Comparison of ENCODE assay signal across 15 cellular contexts in the genomic region with DNA sequence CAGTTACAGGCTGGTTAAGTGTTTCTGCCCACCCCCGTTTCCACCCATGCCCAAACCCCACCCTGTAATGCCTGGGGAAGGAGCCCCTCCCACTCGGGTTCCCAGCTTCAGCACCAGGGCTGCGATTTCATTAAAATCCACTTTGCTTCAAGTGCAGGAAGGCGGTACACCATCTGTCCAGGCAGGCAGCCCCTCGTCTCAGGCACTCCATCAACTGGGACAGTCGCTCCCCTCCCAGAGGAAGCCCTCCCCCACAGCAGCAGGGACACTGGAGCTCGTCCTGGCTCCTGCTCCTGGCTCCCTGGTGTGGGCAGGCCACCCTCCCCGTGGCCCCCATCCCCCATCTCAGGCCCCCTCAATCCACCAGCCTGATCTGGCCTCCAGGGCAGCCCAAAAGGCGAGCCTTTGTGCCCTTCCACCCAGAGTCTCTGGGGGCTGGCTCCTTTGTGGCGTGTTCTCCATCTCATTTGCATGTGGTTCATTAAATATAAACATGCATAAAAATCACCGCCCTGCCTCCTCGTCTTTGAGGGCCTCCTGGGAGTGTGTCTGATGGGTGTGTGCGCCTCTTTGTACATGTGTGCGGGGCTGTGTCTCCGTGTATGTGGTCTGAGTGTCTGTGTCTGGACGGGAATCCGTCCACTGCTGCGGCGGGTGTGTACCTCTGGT. TPM values are rescaled to one million over a fixed set of nuclear protein-coding genes. Genes with fewer than 3 reads are reported as not detected.
DNase-seq lines count a peak whose midpoint lies in the region; ATAC-seq lines count a peak whose summit lies in the region.
"Had no signal": no experiment of that assay in that cellular context is flagged by ENCODE, and none has a peak within 500 bp of the region (broad histone marks: within the 10 kb centered on the region; RNA-seq: fewer than 3 reads in every experiment).

No MANE protein-coding gene starts in this region.

- no peak overlapping the region for H3K23ac ChIP-seq in mesendoderm (ENCODE audit: low read length)

- H3K79me2 ChIP-seq in mesendoderm (ENCODE audit: control insufficient read depth, insufficient read depth, low read length), result peaks cover 8% of the 10 kb centered on the region

- H2BK5ac ChIP-seq in mesendoderm (ENCODE audit: low read length), result no peak overlapping the region

- H3K4me1 ChIP-seq in BLaER1 treated with 17β-estradiol and CSF1 and Interleukin-3, amounts not matched to agents 10 nM and 100 nM, result peaks cover 24 to 77% (median 59%) of the 10 kb centered on the region in 10 experiments; a peak in 19 of 20 replicates
- H3K4me1 ChIP-seq in NT2/D1 (ENCODE audit: insufficient read depth, insufficient read length) (peaks cover 51% of the 10 kb centered on the region), mesendoderm (ENCODE audit: control insufficient read depth, low read depth, low read length) (peaks cover 25% of the 10 kb centered on the region)
- H3K4me1 ChIP-seq: gastroesophageal sphincter had no signal

- H4K20me1 ChIP-seq in BLaER1 treated with 17β-estradiol and CSF1 and Interleukin-3, amounts not matched to agents 10 nM and 100 nM, result peaks cover 0 to 21% (median 0%) of the 10 kb centered on the region in 11 experiments; a peak in 3 of 22 replicates

- no CpG with 5 or more reads among the region's 19 CpGs for WGBS in mesendoderm (ENCODE audit: extremely low coverage, insufficient coverage, low lambda C conversion rate)

- H3K36me3 ChIP-seq in BLaER1 treated with 17β-estradiol and CSF1 and Interleukin-3, amounts not matched to agents 10 nM and 100 nM, result no peaks in the 10 kb centered on the region
- H3K36me3 ChIP-seq in NT2/D1 (ENCODE audit: insufficient read depth, insufficient read length, low read length), result peaks cover 32% of the 10 kb centered on the region
- peaks cover 1% of the 10 kb centered on the region for H3K36me3 ChIP-seq in mesendoderm (ENCODE audit: control insufficient read depth, insufficient read depth, low read length)
- H3K36me3 ChIP-seq: gastroesophageal sphincter had no signal

- peak; percentile 85 for DNase-seq in NAMALWA (ENCODE audit: low spot score)
- no peak for DNase-seq in NT2/D1 (ENCODE audit: low read depth, low spot score)
- no peak for DNase-seq in mesendoderm
- no peak for DNase-seq in NK-92 (lab: John Stamatoyannopoulos, UW; ENCODE audit: unreplicated experiment)
- DNase-seq in stimulated activated naive CD8-positive, alpha-beta T cell treated with anti-CD3 and anti-CD28 coated beads, Interleukin-15, Interleukin-2, amounts not matched to agents 100 U/mL and 50 U/mL, for 24 hours, result no peak
- DNase-seq in DMS153 treated with DMSO at 0.1 percent for 48 hours (lab: John Stamatoyannopoulos, UW; ENCODE audit: unreplicated experiment), result no peak
- DNase-seq in left cardiac atrium, result no peak
- DNase-seq: amniotic stem cell; mucosa of descending colon; NCI-H774; SHP77 treated with DMSO at 0.1 percent for 48 hours; stimulated activated CD4-positive, alpha-beta T cell treated with anti-CD3 and anti-CD28 coated beads, Interleukin-12 subunit alpha, Interleukin-12 subunit beta, amount 100 ng/mL, for 4 hours; substantia nigra had no signal

- H4K8ac ChIP-seq in mesendoderm (ENCODE audit: low read depth, low read length), result no peak overlapping the region

- no peak overlapping the region for H2BK120ac ChIP-seq in mesendoderm (ENCODE audit: low read depth, low read length)

- ATAC-seq in stimulated activated naive CD8-positive, alpha-beta T cell treated with anti-CD3 and anti-CD28 coated beads, Interleukin-15, Interleukin-2, amounts not matched to agents 100 U/mL and 50 U/mL, for 24 hours, result no peak
- no peak for ATAC-seq in left cardiac atrium
- ATAC-seq: gastroesophageal sphincter, mucosa of descending colon had no signal

- H3K27me3 ChIP-seq in BLaER1 treated with 17β-estradiol and CSF1 and Interleukin-3, amounts not matched to agents 10 nM and 100 nM, result peaks cover 0 to 6% (median 0%) of the 10 kb centered on the region in 11 experiments; a peak in 1 of 22 replicates
- no peaks in the 10 kb centered on the region for H3K27me3 ChIP-seq in NT2/D1 (ENCODE audit: insufficient read depth, insufficient read length)
- no peaks in the 10 kb centered on the region for H3K27me3 ChIP-seq in mesendoderm (ENCODE audit: insufficient read depth, low read length, poor library complexity)

- peak overlapping the region in 5 of 11 experiments; percentile 11 to 53 (median 37); a peak in 6 of 22 replicates for H3K9ac ChIP-seq in BLaER1 treated with 17β-estradiol and CSF1 and Interleukin-3, amounts not matched to agents 10 nM and 100 nM
- H3K9ac ChIP-seq in NT2/D1 (ENCODE audit: insufficient read length, low read depth), result peak overlapping the region; percentile 5
- H3K9ac ChIP-seq in mesendoderm (ENCODE audit: low read length), result peak overlapping the region; percentile 29

- peaks cover 14% of the 10 kb centered on the region for H3K79me1 ChIP-seq in mesendoderm (ENCODE audit: low read length)

- no peak overlapping the region for H2AK5ac ChIP-seq in mesendoderm (ENCODE audit: low read length)

- no peaks in the 10 kb centered on the region for H3K9me3 ChIP-seq in BLaER1 treated with 17β-estradiol and CSF1 and Interleukin-3, amounts not matched to agents 10 nM and 100 nM (replicated peaks in 1 of 11)
- no peaks in the 10 kb centered on the region for H3K9me3 ChIP-seq in NT2/D1 (ENCODE audit: insufficient read depth, low read length)
- H3K9me3 ChIP-seq: gastroesophageal sphincter, mucosa of descending colon had no signal

- H3K56ac ChIP-seq in mesendoderm (ENCODE audit: low read length), result peak overlapping the region; percentile 79

- no peak overlapping the region for H2BK15ac ChIP-seq in mesendoderm (replicated peaks; ENCODE audit: low read depth)

- H3K4ac ChIP-seq in mesendoderm (ENCODE audit: low read depth, low read length), result no peak overlapping the region

- intact Hi-C loops in left cardiac atrium (cut with DNase I), result no loop called here

- H3K4me2 ChIP-seq in BLaER1 treated with 17β-estradiol and CSF1 and Interleukin-3, amounts not matched to agents 10 nM and 100 nM, result peak overlapping the region; percentile 40 to 94 (median 82); a peak in 21 of 22 replicates
- H3K4me2 ChIP-seq in mesendoderm (ENCODE audit: low read length), result no peak overlapping the region

- no peak overlapping the region for H3K27ac ChIP-seq in BLaER1 treated with 17β-estradiol and CSF1 and Interleukin-3, amounts not matched to agents 10 nM and 100 nM
- no peak overlapping the region for H3K27ac ChIP-seq in mesendoderm (ENCODE audit: low read depth, low read length)
- H3K27ac ChIP-seq: gastroesophageal sphincter had no signal

- no peak overlapping the region for H3K18ac ChIP-seq in mesendoderm (ENCODE audit: low read length)

- H4K5ac ChIP-seq in mesendoderm (ENCODE audit: low read length), result no peak overlapping the region

- peak overlapping the region in 2 of 10 experiments; percentile 16 to 30; a peak in 3 of 20 replicates for H3K4me3 ChIP-seq in BLaER1 treated with 17β-estradiol and CSF1 and Interleukin-3, amounts not matched to agents 10 nM and 100 nM
- H3K4me3 ChIP-seq in NT2/D1 (ENCODE audit: insufficient read length, low read depth) (no peak overlapping the region), mesendoderm (ENCODE audit: low read length) (no peak overlapping the region)
- H3K4me3 ChIP-seq: gastroesophageal sphincter, mucosa of descending colon had no signal

RNA-seq across cellular contexts. Expression of a gene that starts 32.4 kb away (rescaled TPM):
- polyA plus RNA-seq in mesendoderm (2013, experiment 1 of 2), result not detected
- polyA plus RNA-seq in mesendoderm (2013, experiment 2 of 2), result not detected
- 10 to 100 TPM; 39.9 to 44.0 TPM for total RNA-seq in left cardiac atrium
- total RNA-seq: gastroesophageal sphincter had no signal

RNA-seq across cellular contexts. Expression of a gene that starts 40.9 kb away (rescaled TPM):
- 44.0 TPM for polyA plus RNA-seq in mesendoderm (2013, experiment 1 of 2)
- polyA plus RNA-seq in mesendoderm (2013, experiment 2 of 2), result 43.7 TPM
- under 1 TPM in 1 of 2 donors, not detected in 1; 0.09 TPM for total RNA-seq in left cardiac atrium

RNA-seq across cellular contexts. Expression of a gene that starts 41.0 kb away (rescaled TPM):
- not detected for polyA plus RNA-seq in mesendoderm (2013, experiment 1 of 2)
- polyA plus RNA-seq in mesendoderm (2013, experiment 2 of 2), result not detected
- total RNA-seq in left cardiac atrium, result not detected
- total RNA-seq: gastroesophageal sphincter, mucosa of descending colon had no signal

RNA-seq across cellular contexts. Expression of a gene that starts 50.2 kb away (rescaled TPM):
- polyA plus RNA-seq in mesendoderm (2013, experiment 1 of 2), result 3.0 TPM
- 3.0 TPM for polyA plus RNA-seq in mesendoderm (2013, experiment 2 of 2)
- total RNA-seq in left cardiac atrium, result 1 to 10 TPM; 3.5 to 4.6 TPM
